Comparison of ENCODE assay signal across 9 cellular contexts in the genomic region with DNA sequence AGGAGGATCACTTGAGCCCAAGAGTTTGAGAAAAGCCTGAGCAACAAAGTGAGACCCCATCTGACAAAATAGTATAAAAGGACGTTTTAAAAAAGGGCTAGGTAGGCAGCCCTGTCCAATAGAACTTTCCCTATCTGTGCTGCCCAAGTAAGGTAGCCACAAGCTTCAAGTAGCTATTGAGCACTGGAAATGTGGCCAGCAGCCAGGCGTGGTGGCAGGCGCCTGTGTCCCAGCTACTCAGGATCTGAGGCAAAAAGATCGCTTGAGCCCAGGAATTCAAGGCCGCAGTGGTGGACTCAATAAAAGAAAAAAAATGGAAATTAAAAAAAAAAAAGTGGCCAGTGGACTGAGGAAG. TPM values are rescaled to one million over a fixed set of nuclear protein-coding genes. Genes with fewer than 3 reads are reported as not detected.
DNase-seq lines count a peak whose midpoint lies in the region; ATAC-seq lines count a peak whose summit lies in the region.
"Had no signal": no experiment of that assay in that cellular context is flagged by ENCODE, and none has a peak within 500 bp of the region (broad histone marks: within the 10 kb centered on the region; RNA-seq: fewer than 3 reads in every experiment).

No MANE protein-coding gene starts in this region.

- H3K27me3 Mint-ChIP-seq in activated CD4-positive, alpha-beta T cell treated with anti-CD3 and anti-CD28 coated beads, Interleukin-2, amount 10 ng/mL, durations not matched to agents 7 days and 5 days: no peaks in the 10 kb centered on the region

- DNase-seq in activated CD4-positive, alpha-beta T cell treated with anti-CD3 and anti-CD28 coated beads, Interleukin-2, amount 10 ng/mL, durations not matched to agents 7 days and 5 days: no peak
- DNase-seq in activated CD4-positive, alpha-beta T cell treated with anti-CD3 and anti-CD28 coated beads, Interleukin-2, amount 50 U/mL, for 4 hours: no peak
- DNase-seq in SHP77 (lab: John Stamatoyannopoulos, UW) (peak; percentile 64 to 78), right cardiac atrium (peak in 2 of 3 donors; percentile 39 to 75), NCI-H524 treated with DMSO at 0.1 percent for 48 hours (lab: John Stamatoyannopoulos, UW) (no peak), SKM-1 treated with dmso at 0.1 percent for 144 hours (lab: John Stamatoyannopoulos, UW; ENCODE audit: unreplicated experiment) (no peak)
- DNase-seq: NCI-H345 had no signal

- no peaks in the 10 kb centered on the region for H3K36me3 Mint-ChIP-seq in activated CD4-positive, alpha-beta T cell treated with anti-CD3 and anti-CD28 coated beads, Interleukin-2, amount 10 ng/mL, durations not matched to agents 7 days and 5 days (ENCODE audit: low read depth)

- H3K4me3 Mint-ChIP-seq in activated CD4-positive, alpha-beta T cell treated with anti-CD3 and anti-CD28 coated beads, Interleukin-2, amount 10 ng/mL, durations not matched to agents 7 days and 5 days: peak overlapping the region; percentile 92

- no peaks in the 10 kb centered on the region for H3K27me3 ChIP-seq in right cardiac atrium (ENCODE audit: control insufficient read depth, insufficient read depth)

- no peaks in the 10 kb centered on the region for H3K4me1 ChIP-seq in right cardiac atrium (ENCODE audit: control insufficient read depth, insufficient read depth, low read length)

- no peak overlapping the region for H3K4me3 ChIP-seq in right cardiac atrium (ENCODE audit: low read length)

- POLR2A ChIA-PET in activated CD4-positive, alpha-beta T cell treated with anti-CD3 and anti-CD28 coated beads, Interleukin-2, amount 10 ng/mL, durations not matched to agents 7 days and 5 days (lab: Charles Lee): interaction anchor here (0.9 kb wide), 1 partner anchor 27 kb away, joined by 5 read pairs; a partner anchor contains a TSS

- CTCF ChIA-PET in activated CD4-positive, alpha-beta T cell treated with anti-CD3 and anti-CD28 coated beads, Interleukin-2, amount 10 ng/mL, durations not matched to agents 7 days and 5 days (lab: Charles Lee): interaction anchor here (0.6 to 7.9 kb wide), 7 partner anchors 8 to 1065 kb away, joined by 3 to 50 read pairs (median 3); a partner anchor contains a TSS

- no peaks in the 10 kb centered on the region for H3K9me3 ChIP-seq in right cardiac atrium (ENCODE audit: control insufficient read depth, low read length)

- intact Hi-C loops in right cardiac atrium (cut with DNase I): no loop called here

- peak overlapping the region; percentile 97 for H3K27ac Mint-ChIP-seq in activated CD4-positive, alpha-beta T cell treated with anti-CD3 and anti-CD28 coated beads, Interleukin-2, amount 10 ng/mL, durations not matched to agents 7 days and 5 days

- H3K4me1 Mint-ChIP-seq in activated CD4-positive, alpha-beta T cell treated with anti-CD3 and anti-CD28 coated beads, Interleukin-2, amount 10 ng/mL, durations not matched to agents 7 days and 5 days: peaks cover 50% of the 10 kb centered on the region

- no peak overlapping the region for H3K27ac ChIP-seq in right cardiac atrium (ENCODE audit: low read length)
- peak overlapping the region; percentile 69 for H3K27ac ChIP-seq in temporal lobe (ENCODE audit: low read depth, low read length)

- H3K9me3 Mint-ChIP-seq in activated CD4-positive, alpha-beta T cell treated with anti-CD3 and anti-CD28 coated beads, Interleukin-2, amount 10 ng/mL, durations not matched to agents 7 days and 5 days: no peaks in the 10 kb centered on the region

- WGBS in right cardiac atrium: 85% methylated on average over 5 of the region's 5 CpGs

- ATAC-seq in right cardiac atrium: no peak
- ATAC-seq in GM19467 (IDR thresholded peaks at IDR 0.05; ENCODE audit: unreplicated experiment): no peak

RNA-seq across cellular contexts. Expression of a gene that starts 1.5 kb away (rescaled TPM):
- total RNA-seq in activated CD4-positive, alpha-beta T cell treated with anti-CD3 and anti-CD28 coated beads, Interleukin-2, amount 10 ng/mL, durations not matched to agents 7 days and 5 days: 10 to 100 TPM; 20.4 to 22.4 TPM
- 10 to 100 TPM; 11.5 to 27.0 (median 15.7) TPM for total RNA-seq in right cardiac atrium
- polyA plus RNA-seq in right cardiac atrium: 19.9 TPM
- total RNA-seq in temporal lobe: 6.1 TPM

RNA-seq across cellular contexts. Expression of a gene that starts 26.8 kb away (rescaled TPM):
- 10 to 100 TPM; 60.5 to 62.5 TPM for total RNA-seq in activated CD4-positive, alpha-beta T cell treated with anti-CD3 and anti-CD28 coated beads, Interleukin-2, amount 10 ng/mL, durations not matched to agents 7 days and 5 days
- 10 to 100 TPM; 18.2 to 23.7 (median 20.9) TPM for total RNA-seq in right cardiac atrium
- polyA plus RNA-seq in right cardiac atrium: 14.9 TPM
- total RNA-seq in temporal lobe: 10.3 TPM

RNA-seq across cellular contexts. Expression of a gene that starts 34.2 kb away (rescaled TPM):
- total RNA-seq in activated CD4-positive, alpha-beta T cell treated with anti-CD3 and anti-CD28 coated beads, Interleukin-2, amount 10 ng/mL, durations not matched to agents 7 days and 5 days: 10 to 100 TPM; 68.8 to 76.3 TPM
- total RNA-seq in right cardiac atrium (10 to 100 TPM; 18.0 to 24.6 (median 19.6) TPM), temporal lobe (21.1 TPM)
- polyA plus RNA-seq in right cardiac atrium: 11.0 TPM

Comparison
In these comparisons a context has a peak if more than half of its experiments do, and no peak if none do; other contexts are left out.
1. DNase-seq: peak in SHP77 (2 of 2) and right cardiac atrium (2 of 3); none in activated CD4-positive, alpha-beta T cell treated with anti-CD3 and anti-CD28 coated beads, Interleukin-2, amount 10 ng/mL, durations not matched to agents 7 days and 5 days (single experiment), activated CD4-positive, alpha-beta T cell treated with anti-CD3 and anti-CD28 coated beads, Interleukin-2, amount 50 U/mL, for 4 hours (0 of 2), NCI-H524 treated with DMSO at 0.1 percent for 48 hours (single experiment) and SKM-1 treated with dmso at 0.1 percent for 144 hours (single experiment).